In the genomic region with DNA sequence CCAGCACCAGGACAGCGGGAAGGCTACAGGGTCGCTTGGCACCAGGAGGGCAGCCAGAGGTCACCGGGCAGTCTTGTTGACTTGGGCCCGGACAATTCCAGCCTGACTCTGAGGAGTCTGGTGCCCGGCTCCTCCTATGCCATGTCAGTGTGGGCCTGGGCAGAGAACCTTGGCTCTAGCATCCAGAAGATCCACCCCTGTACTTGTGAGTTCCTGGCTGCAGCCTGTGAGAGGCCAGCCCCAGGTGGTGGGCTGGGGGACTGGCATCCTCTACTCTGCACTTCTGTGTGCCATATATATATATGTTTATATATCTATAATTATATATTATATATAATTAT, we compare ENCODE assay signal across 1 cellular context.
TF ChIP-seq lines count a peak whose summit lies in the region.

No MANE protein-coding gene starts in this region.

TF ChIP-seq in GM12878, 131 proteins besides CTCF, POLR2A, EP300 and RAD21:
- TF ChIP-seq, protein P1, sequence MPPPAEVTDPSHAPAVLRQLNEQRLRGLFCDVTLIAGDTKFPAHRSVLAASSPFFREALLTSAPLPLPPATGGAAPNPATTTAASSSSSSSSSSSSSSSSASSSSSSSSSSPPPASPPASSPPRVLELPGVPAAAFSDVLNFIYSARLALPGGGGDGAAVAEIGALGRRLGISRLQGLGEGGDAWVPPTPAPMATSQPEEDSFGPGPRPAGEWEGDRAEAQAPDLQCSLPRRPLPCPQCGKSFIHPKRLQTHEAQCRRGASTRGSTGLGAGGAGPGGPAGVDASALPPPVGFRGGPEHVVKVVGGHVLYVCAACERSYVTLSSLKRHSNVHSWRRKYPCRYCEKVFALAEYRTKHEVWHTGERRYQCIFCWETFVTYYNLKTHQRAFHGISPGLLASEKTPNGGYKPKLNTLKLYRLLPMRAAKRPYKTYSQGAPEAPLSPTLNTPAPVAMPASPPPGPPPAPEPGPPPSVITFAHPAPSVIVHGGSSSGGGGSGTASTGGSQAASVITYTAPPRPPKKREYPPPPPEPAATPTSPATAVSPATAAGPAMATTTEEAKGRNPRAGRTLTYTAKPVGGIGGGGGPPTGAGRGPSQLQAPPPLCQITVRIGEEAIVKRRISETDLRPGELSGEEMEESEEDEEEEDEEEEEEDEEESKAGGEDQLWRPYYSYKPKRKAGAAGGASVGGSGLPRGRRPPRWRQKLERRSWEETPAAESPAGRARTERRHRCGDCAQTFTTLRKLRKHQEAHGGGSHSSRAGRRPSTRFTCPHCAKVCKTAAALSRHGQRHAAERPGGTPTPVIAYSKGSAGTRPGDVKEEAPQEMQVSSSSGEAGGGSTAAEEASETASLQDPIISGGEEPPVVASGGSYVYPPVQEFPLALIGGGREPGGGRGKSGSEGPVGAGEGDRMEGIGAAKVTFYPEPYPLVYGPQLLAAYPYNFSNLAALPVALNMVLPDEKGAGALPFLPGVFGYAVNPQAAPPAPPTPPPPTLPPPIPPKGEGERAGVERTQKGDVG (CRISPR knock-in tag; IDR thresholded peaks at IDR 0.05), result no peak
- TF ChIP-seq, protein P2, sequence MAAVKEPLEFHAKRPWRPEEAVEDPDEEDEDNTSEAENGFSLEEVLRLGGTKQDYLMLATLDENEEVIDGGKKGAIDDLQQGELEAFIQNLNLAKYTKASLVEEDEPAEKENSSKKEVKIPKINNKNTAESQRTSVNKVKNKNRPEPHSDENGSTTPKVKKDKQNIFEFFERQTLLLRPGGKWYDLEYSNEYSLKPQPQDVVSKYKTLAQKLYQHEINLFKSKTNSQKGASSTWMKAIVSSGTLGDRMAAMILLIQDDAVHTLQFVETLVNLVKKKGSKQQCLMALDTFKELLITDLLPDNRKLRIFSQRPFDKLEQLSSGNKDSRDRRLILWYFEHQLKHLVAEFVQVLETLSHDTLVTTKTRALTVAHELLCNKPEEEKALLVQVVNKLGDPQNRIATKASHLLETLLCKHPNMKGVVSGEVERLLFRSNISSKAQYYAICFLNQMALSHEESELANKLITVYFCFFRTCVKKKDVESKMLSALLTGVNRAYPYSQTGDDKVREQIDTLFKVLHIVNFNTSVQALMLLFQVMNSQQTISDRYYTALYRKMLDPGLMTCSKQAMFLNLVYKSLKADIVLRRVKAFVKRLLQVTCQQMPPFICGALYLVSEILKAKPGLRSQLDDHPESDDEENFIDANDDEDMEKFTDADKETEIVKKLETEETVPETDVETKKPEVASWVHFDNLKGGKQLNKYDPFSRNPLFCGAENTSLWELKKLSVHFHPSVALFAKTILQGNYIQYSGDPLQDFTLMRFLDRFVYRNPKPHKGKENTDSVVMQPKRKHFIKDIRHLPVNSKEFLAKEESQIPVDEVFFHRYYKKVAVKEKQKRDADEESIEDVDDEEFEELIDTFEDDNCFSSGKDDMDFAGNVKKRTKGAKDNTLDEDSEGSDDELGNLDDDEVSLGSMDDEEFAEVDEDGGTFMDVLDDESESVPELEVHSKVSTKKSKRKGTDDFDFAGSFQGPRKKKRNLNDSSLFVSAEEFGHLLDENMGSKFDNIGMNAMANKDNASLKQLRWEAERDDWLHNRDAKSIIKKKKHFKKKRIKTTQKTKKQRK (IDR thresholded peaks at IDR 0.05; ENCODE audit: low read depth, low read length), result no peak
- TF ChIP-seq SMAD5 (IDR thresholded peaks at IDR 0.05; ENCODE audit: low read depth) (no peak), SP1 (IDR thresholded peaks at IDR 0.05; ENCODE audit: low read depth, low read length) (no peak), POLR2AphosphoS5 (IDR thresholded peaks at IDR 0.05; ENCODE audit: low read length) (no peak), CHD2 (IDR thresholded peaks at IDR 0.05; ENCODE audit: borderline replicate concordance, low read depth, low read length) (no peak), CBX3 (IDR thresholded peaks at IDR 0.05; ENCODE audit: borderline replicate concordance, low read depth) (no peak), GATAD2B (conservative IDR thresholded peaks at IDR 0.05; ENCODE audit: low read depth) (no peak), DPF2 (IDR thresholded peaks at IDR 0.05) (no peak), ZZZ3 (IDR thresholded peaks at IDR 0.05; ENCODE audit: control insufficient read depth, insufficient read length, low read depth) (no peak), EGR1 (IDR thresholded peaks at IDR 0.05; ENCODE audit: borderline replicate concordance in 1 of 2, low read depth in 2 of 2, low read length in 2 of 2) (no peak)
- TF ChIP-seq, protein P3, sequence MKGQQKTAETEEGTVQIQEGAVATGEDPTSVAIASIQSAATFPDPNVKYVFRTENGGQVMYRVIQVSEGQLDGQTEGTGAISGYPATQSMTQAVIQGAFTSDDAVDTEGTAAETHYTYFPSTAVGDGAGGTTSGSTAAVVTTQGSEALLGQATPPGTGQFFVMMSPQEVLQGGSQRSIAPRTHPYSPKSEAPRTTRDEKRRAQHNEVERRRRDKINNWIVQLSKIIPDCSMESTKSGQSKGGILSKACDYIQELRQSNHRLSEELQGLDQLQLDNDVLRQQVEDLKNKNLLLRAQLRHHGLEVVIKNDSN (IDR thresholded peaks at IDR 0.05; ENCODE audit: borderline replicate concordance, extremely low read length, insufficient read depth, low read depth, low read length), result no peak
- TF ChIP-seq, protein P4, sequence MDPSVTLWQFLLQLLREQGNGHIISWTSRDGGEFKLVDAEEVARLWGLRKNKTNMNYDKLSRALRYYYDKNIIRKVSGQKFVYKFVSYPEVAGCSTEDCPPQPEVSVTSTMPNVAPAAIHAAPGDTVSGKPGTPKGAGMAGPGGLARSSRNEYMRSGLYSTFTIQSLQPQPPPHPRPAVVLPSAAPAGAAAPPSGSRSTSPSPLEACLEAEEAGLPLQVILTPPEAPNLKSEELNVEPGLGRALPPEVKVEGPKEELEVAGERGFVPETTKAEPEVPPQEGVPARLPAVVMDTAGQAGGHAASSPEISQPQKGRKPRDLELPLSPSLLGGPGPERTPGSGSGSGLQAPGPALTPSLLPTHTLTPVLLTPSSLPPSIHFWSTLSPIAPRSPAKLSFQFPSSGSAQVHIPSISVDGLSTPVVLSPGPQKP (IDR thresholded peaks at IDR 0.05; ENCODE audit: low read depth, low read length), result no peak
TF ChIP-seq in GM12878: peak in this region for 0.
